In the genomic region with DNA sequence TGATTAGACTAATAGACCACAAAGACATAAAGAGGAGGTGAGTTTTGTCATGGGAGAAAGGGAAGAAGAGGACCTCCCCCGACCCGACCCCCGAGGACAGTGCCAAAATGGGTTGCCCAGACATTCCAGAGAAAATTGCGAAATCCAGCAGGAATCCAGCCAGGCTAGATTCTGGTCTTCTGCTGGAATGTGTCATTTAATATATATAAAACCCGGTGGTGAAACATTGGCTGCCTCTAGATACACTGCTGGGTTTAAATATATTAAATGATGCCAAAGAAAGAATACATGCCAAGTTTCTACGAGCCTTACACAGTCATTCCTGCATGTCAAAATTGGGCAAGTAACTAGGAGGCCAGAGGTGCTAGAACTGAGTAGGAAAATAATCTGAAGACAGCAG, we compare ENCODE assay signal across 14 cellular contexts. TPM values are rescaled to one million over a fixed set of nuclear protein-coding genes. Genes with fewer than 3 reads are reported as not detected.
DNase-seq lines count a peak whose midpoint lies in the region; ATAC-seq, FAIRE-seq and TF ChIP-seq lines count a peak whose summit lies in the region.
"Had no signal": no experiment of that assay in that cellular context is flagged by ENCODE, and none has a peak within 500 bp of the region (broad histone marks: within the 10 kb centered on the region; RNA-seq: fewer than 3 reads in every experiment).

No MANE protein-coding gene starts in this region.

- H3K27ac ChIP-seq in A549 (no peak overlapping the region), kidney (ENCODE audit: low read depth in 2 of 2, low read length in 2 of 2) (no peak overlapping the region)
- H3K27ac ChIP-seq: dorsolateral prefrontal cortex, tibial artery had no signal

- no peaks in the 10 kb centered on the region for H3K9me3 ChIP-seq in A549
- no peaks in the 10 kb centered on the region for H3K9me3 ChIP-seq in kidney (ENCODE audit: control insufficient read depth in 1 of 2, low read length in 2 of 2)
- H3K9me3 ChIP-seq: tibial artery had no signal

- H3K9ac ChIP-seq in kidney (ENCODE audit: low read length in 2 of 2), result no peak overlapping the region

- TF ChIP-seq CTCF in A549 (IDR thresholded peaks at IDR 0.05), result no peak
- TF ChIP-seq CTCF in kidney (IDR thresholded peaks at IDR 0.05; ENCODE audit: borderline replicate concordance, extremely low read depth, insufficient read depth), result no peak

- 17% methylated on average over 6 of the region's 6 CpGs for WGBS in A549 (ENCODE audit: missing lambda C conversion rate)

- TF ChIP-seq POLR2A in A549 (IDR thresholded peaks at IDR 0.05; ENCODE audit: low read length), result no peak

- DNase-seq in A549 (ENCODE audit: low read depth in 1 of 2, low spot score in 1 of 2) (no peak), HCEC 1CT (peak; percentile 3), astrocyte of the hippocampus (ENCODE audit: low read depth, low spot score) (peak; percentile 68), iPS-NIHi11 (ENCODE audit: low spot score) (peak; percentile 52), OCI-M2 (lab: John Stamatoyannopoulos, UW; ENCODE audit: unreplicated experiment) (no peak), SKM-1 treated with dmso at 0.1 percent for 144 hours (lab: John Stamatoyannopoulos, UW; ENCODE audit: unreplicated experiment) (no peak), kidney (no peak), cardiac septum (ENCODE audit: low spot score) (no peak)
- DNase-seq: activated CD8-positive, alpha-beta memory T cell treated with anti-CD3 and anti-CD28 coated beads for 24 hours; activated naive CD4-positive, alpha-beta T cell treated with anti-CD3 and anti-CD28 coated beads for 36 hours; dorsolateral prefrontal cortex; NCI-H2081 treated with DMSO at 0.1 percent for 48 hours; tibial artery had no signal

- 0 out of 3 replicates have a peak overlapping the region, but pooled peaks have one; percentile 9 for H3K4me2 ChIP-seq in A549

- H3K4me1 ChIP-seq in A549 (peaks cover 9% of the 10 kb centered on the region; the same call in 2 of the 3 replicates), kidney (ENCODE audit: control insufficient read depth in 1 of 2, insufficient read depth in 1 of 2, low read depth in 1 of 2, low read length in 2 of 2) (no peaks in the 10 kb centered on the region)

- intact Hi-C loops in kidney (cut with DNase I) (no loop called here), cardiac septum (cut with DNase I) (no loop called here)

- FAIRE-seq in A549 (lab: Jason Lieb, UNC), result no peak
- FAIRE-seq in kidney (lab: Jason Lieb, UNC), result no peak

- TF ChIP-seq EP300 in A549 (IDR thresholded peaks at IDR 0.05), result no peak

- POLR2A ChIA-PET in A549 (lab: Yijun Ruan, JAX), result no interaction called here

- no peak for ATAC-seq in A549
- ATAC-seq: right cardiac atrium had no signal

- H3K36me3 ChIP-seq in kidney (ENCODE audit: control insufficient read depth in 1 of 2, insufficient read depth in 2 of 2, low read length in 2 of 2), result no peaks in the 10 kb centered on the region
- H3K36me3 ChIP-seq: tibial artery had no signal

- no peak for TF ChIP-seq RAD21 in A549 (conservative IDR thresholded peaks at IDR 0.05 in 1 of 2, IDR thresholded peaks at IDR 0.05 in 1 of 2)

- CTCF ChIA-PET in A549 (lab: Yijun Ruan, JAX), result interaction anchor here (1.6 to 7.1 kb wide), 3 partner anchors 9 to 211 kb away, joined by 5 to 57 read pairs (median 5); no protein-coding TSS in a partner anchor

- H3K4me3 ChIP-seq in A549, result no peak overlapping the region
- no peak overlapping the region for H3K4me3 ChIP-seq in kidney (ENCODE audit: low read length in 2 of 2)
- H3K4me3 ChIP-seq: dorsolateral prefrontal cortex, tibial artery had no signal

TF ChIP-seq in A549, 52 proteins besides CTCF, POLR2A, EP300 and RAD21:
- TF ChIP-seq CEBPB (IDR thresholded peaks at IDR 0.05) (peak; percentile 91 to 93), ZNF302 (CRISPR knock-in tag; IDR thresholded peaks at IDR 0.05) (no peak)

RNA-seq across cellular contexts. Expression of gene SPESP1, which starts 45.3 kb away (rescaled TPM):
- polyA plus RNA-seq in A549 (2011; rRNA removed), result not detected in 2 replicates
- not detected in 2 replicates for polyA plus RNA-seq in A549 (2012; cell fraction: cytosol; rRNA removed)
- not detected in 2 replicates for polyA plus RNA-seq in A549 (2012; cell fraction: nucleus; rRNA removed)
- not detected in 3 replicates for polyA plus RNA-seq in A549 (2017; fragmentation: RNase III; extraction: RNeasy Plus Mini Kit Qiagen cat#74134 plus additional on column Dnase treatment)
- polyA minus RNA-seq in A549 (2011; rRNA and poly(A)+ RNA removed), result not detected in 2 replicates
- total RNA-seq in kidney, result 4.1 TPM
- 3.7 TPM for polyA plus RNA-seq in kidney (ENCODE audit: insufficient read depth, low read depth, low replicate concordance)
- 1.8 TPM for total RNA-seq in cardiac septum

Comparison
In these comparisons a context has a peak if more than half of its experiments do, and no peak if none do; other contexts are left out.
1. DNase-seq: peak in HCEC 1CT (single experiment), astrocyte of the hippocampus (single experiment) and iPS-NIHi11 (single experiment); none in A549 (0 of 2), OCI-M2 (single experiment), SKM-1 treated with dmso at 0.1 percent for 144 hours (single experiment), kidney (single experiment) and cardiac septum (single experiment).